19 cellular contexts compared by ENCODE assay signal in genomic region chr13:94178625-94179244, GRCh38.
A peak's percentile ranks its signal among the peaks of the same experiment; 100 is the strongest.
DNase-seq lines count a peak whose midpoint lies in the region; ATAC-seq, FAIRE-seq and TF ChIP-seq lines count a peak whose summit lies in the region.
"Had no signal": no experiment of that assay in that cellular context is flagged by ENCODE, and none has a peak within 500 bp of the region (broad histone marks: within the 10 kb centered on the region; RNA-seq: fewer than 3 reads in every experiment).

No MANE protein-coding gene starts in this region.

- H3K36me3 ChIP-seq in CD8-positive, alpha-beta T cell (ENCODE audit: insufficient read depth, low read length): no peaks in the 10 kb centered on the region
- H3K36me3 ChIP-seq: thoracic aorta had no signal

- H3K9me3 Mint-ChIP-seq in CD8-positive, alpha-beta T cell: no peaks in the 10 kb centered on the region
- peaks cover 0 to 1% of the 10 kb centered on the region in 2 donors for H3K9me3 Mint-ChIP-seq in stimulated activated naive B cell treated with anti-CD40 and anti-IgM and Interleukin-4, amounts not matched to agents 10 μg/mL and 1 μg/mL and 100 μg/mL, for 72 hours
- H3K9me3 Mint-ChIP-seq: T-cell had no signal

- no peak for TF ChIP-seq CTCF in CD8-positive, alpha-beta T cell (IDR thresholded peaks at IDR 0.05)

- H3K4me1 ChIP-seq in CD8-positive, alpha-beta T cell (ENCODE audit: insufficient read depth, low read length): no peaks in the 10 kb centered on the region

- H3K9me3 ChIP-seq in CD8-positive, alpha-beta T cell (ENCODE audit: low read length): no peaks in the 10 kb centered on the region
- H3K9me3 ChIP-seq: thoracic aorta had no signal

- DNase-seq in CD8-positive, alpha-beta T cell: no peak
- no peak for DNase-seq in H54 (ENCODE audit: insufficient read length, low spot score)
- peak; percentile 29 for DNase-seq in NCI-H748 treated with DMSO at 0.1 percent for 48 hours (lab: John Stamatoyannopoulos, UW)
- no peak for DNase-seq in left lobe of liver (ENCODE audit: low spot score)
- no peak for DNase-seq in stimulated activated naive B cell treated with anti-CD40 and anti-IgM and Interleukin-4, amounts not matched to agents 10 μg/mL and 1 μg/mL and 100 μg/mL, for 72 hours
- no peak for DNase-seq in H4 (ENCODE audit: low spot score)
- DNase-seq: activated effector memory CD4-positive, alpha-beta T cell treated with anti-CD3 and anti-CD28 coated beads, Interleukin-2, amount 50 U/mL, for 16 hours; AML-193; foreskin fibroblast; NCI-H82; RPMI8226; stimulated activated CD4-positive, alpha-beta T cell treated with anti-CD3 and anti-CD28 coated beads, Interleukin-4, amount 100 ng/mL, for 24 hours; T-cell had no signal

- intact Hi-C loops in CD8-positive, alpha-beta T cell (cut with DNase I, micrococcal nuclease): loop anchor here in 1 of 2 experiments (10.0 kb wide), 1 partner anchor 64 kb away; no protein-coding TSS in a partner anchor

- no peak for TF ChIP-seq POLR2A in H54 (IDR thresholded peaks at IDR 0.05; ENCODE audit: low read depth, low read length)

- H3K4me3 ChIP-seq in CD8-positive, alpha-beta T cell (ENCODE audit: low read depth, low read length): no peak overlapping the region
- H3K4me3 ChIP-seq: thoracic aorta had no signal

- peak overlapping the region; percentile 9 for H3K27ac Mint-ChIP-seq in CD8-positive, alpha-beta T cell
- H3K27ac Mint-ChIP-seq in stimulated activated naive B cell treated with anti-CD40 and anti-IgM and Interleukin-4, amounts not matched to agents 10 μg/mL and 1 μg/mL and 100 μg/mL, for 72 hours: no peak overlapping the region

- POLR2A ChIA-PET in CD8-positive, alpha-beta T cell (lab: Charles Lee): no interaction called here

- H3K27ac ChIP-seq in CD8-positive, alpha-beta T cell (ENCODE audit: low read depth, low read length): no peak overlapping the region
- H3K27ac ChIP-seq: KMS-11, thoracic aorta had no signal

- H3K27me3 Mint-ChIP-seq in CD8-positive, alpha-beta T cell (ENCODE audit: low read depth): peaks cover 3% of the 10 kb centered on the region
- no peaks in the 10 kb centered on the region for H3K27me3 Mint-ChIP-seq in stimulated activated naive B cell treated with anti-CD40 and anti-IgM and Interleukin-4, amounts not matched to agents 10 μg/mL and 1 μg/mL and 100 μg/mL, for 72 hours

- H3K4me3 Mint-ChIP-seq in CD8-positive, alpha-beta T cell: no peak overlapping the region
- no peak overlapping the region for H3K4me3 Mint-ChIP-seq in stimulated activated naive B cell treated with anti-CD40 and anti-IgM and Interleukin-4, amounts not matched to agents 10 μg/mL and 1 μg/mL and 100 μg/mL, for 72 hours
- H3K4me3 Mint-ChIP-seq: T-cell had no signal

- ATAC-seq in CD8-positive, alpha-beta T cell: no peak
- ATAC-seq in left lobe of liver (peak; percentile 63), GM21381 (IDR thresholded peaks at IDR 0.05; ENCODE audit: unreplicated experiment) (no peak), GM19455 (IDR thresholded peaks at IDR 0.05; ENCODE audit: unreplicated experiment) (no peak)
- no peak for ATAC-seq in stimulated activated naive B cell treated with anti-CD40 and anti-IgM and Interleukin-4, amounts not matched to agents 10 μg/mL and 1 μg/mL and 100 μg/mL, for 72 hours (replicated peaks)

- CTCF ChIA-PET in CD8-positive, alpha-beta T cell (lab: Charles Lee): no interaction called here

- FAIRE-seq in H54 (lab: Jason Lieb, UNC): peak; percentile 68
- FAIRE-seq: colon, GM18507 had no signal

- peaks cover 2% of the 10 kb centered on the region for H3K27me3 ChIP-seq in CD8-positive, alpha-beta T cell (ENCODE audit: insufficient read depth, low read length)

- no peaks in the 10 kb centered on the region for H3K36me3 Mint-ChIP-seq in CD8-positive, alpha-beta T cell
- H3K36me3 Mint-ChIP-seq in stimulated activated naive B cell treated with anti-CD40 and anti-IgM and Interleukin-4, amounts not matched to agents 10 μg/mL and 1 μg/mL and 100 μg/mL, for 72 hours: no peaks in the 10 kb centered on the region
- H3K36me3 Mint-ChIP-seq: T-cell had no signal

- peaks cover 7% of the 10 kb centered on the region for H3K4me1 Mint-ChIP-seq in CD8-positive, alpha-beta T cell (ENCODE audit: low read depth)
- peaks cover 7 to 15% of the 10 kb centered on the region in 2 donors for H3K4me1 Mint-ChIP-seq in stimulated activated naive B cell treated with anti-CD40 and anti-IgM and Interleukin-4, amounts not matched to agents 10 μg/mL and 1 μg/mL and 100 μg/mL, for 72 hours
